Comparison of ENCODE assay signal across 8 cellular contexts in the genomic region with DNA sequence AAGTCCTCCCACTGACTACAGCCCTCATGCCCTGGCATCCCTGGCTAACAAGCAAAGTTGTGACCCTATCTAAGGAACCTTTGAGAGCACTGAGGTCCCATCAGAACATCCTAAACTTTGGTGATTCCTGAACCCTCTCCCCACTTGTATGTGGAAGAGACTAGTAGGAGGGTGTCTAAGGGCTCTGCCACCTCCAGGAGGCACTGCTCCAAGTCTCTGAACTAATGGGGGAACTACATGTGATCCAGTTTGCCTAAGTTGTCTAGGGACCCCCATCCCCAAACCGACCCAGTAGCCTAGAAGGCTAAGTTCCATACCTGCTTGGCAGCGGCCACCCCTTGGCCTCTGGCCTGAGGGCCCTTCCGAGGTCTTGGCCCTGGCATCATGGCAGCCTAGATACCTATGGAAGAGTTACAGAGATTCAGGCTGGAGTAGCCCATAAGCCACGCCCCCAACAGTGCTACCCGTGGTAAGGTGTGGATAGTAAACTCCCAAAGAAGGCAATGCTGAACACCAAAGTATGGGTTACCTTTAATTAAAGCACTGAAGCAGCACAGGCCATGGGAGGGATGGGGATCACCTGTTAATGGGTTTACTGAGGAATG. TPM values are rescaled to one million over a fixed set of nuclear protein-coding genes. Genes with fewer than 3 reads are reported as not detected.
A peak's percentile ranks its signal among the peaks of the same experiment; 100 is the strongest.
DNase-seq lines count a peak whose midpoint lies in the region; ATAC-seq and TF ChIP-seq lines count a peak whose summit lies in the region.

No MANE protein-coding gene starts in this region.

- ATAC-seq in left colon (no peak), HG02759 (IDR thresholded peaks at IDR 0.05; ENCODE audit: unreplicated experiment) (no peak), left lung (no peak)

- peak overlapping the region in 1 of 2 donors; percentile 94 for H3K27ac ChIP-seq in left lung

- peak overlapping the region; percentile 63 for H3K4me3 Mint-ChIP-seq in activated naive CD4-positive, alpha-beta T cell treated with anti-CD3 and anti-CD28 coated beads for 36 hours
- peak overlapping the region; percentile 94 for H3K4me3 Mint-ChIP-seq in activated T-helper 2 cell treated with anti-CD3 and anti-CD28 coated beads, Interferon-gamma antibody, Interleukin-2, Interleukin-4, amounts not matched to agents 10 μg/mL and 5 μg/mL and 100 μg/mL, durations not matched to agents 14 hours and 24 hours and 36 hours (ENCODE audit: low read depth)
- H3K4me3 Mint-ChIP-seq in type B pancreatic cell = peak overlapping the region; percentile 97

- H3K9me3 ChIP-seq in left lung = no peaks in the 10 kb centered on the region

- peaks cover 11 to 32% of the 10 kb centered on the region in 2 donors for H3K4me1 ChIP-seq in left lung

- peak overlapping the region in 1 of 2 donors; percentile 92 for H3K4me3 ChIP-seq in left lung

- intact Hi-C loops in activated naive CD4-positive, alpha-beta T cell treated with anti-CD3 and anti-CD28 coated beads for 36 hours (cut with micrococcal nuclease) = no loop called here
- intact Hi-C loops in activated T-helper 2 cell treated with anti-CD3 and anti-CD28 coated beads, Interferon-gamma antibody, Interleukin-2, Interleukin-4, amounts not matched to agents 10 μg/mL and 5 μg/mL and 100 μg/mL, durations not matched to agents 14 hours and 24 hours and 36 hours (cut with micrococcal nuclease) = loop anchor here (10.0 kb wide), 1 partner anchor 220 kb away; a partner anchor contains a TSS
- intact Hi-C loops in left colon (cut with DNase I, micrococcal nuclease) = no loop called here
- intact Hi-C loops in left lung (cut with DNase I) = no loop called here

- H3K27me3 ChIP-seq in left lung = peaks cover 0 to 6% of the 10 kb centered on the region in 2 donors

- no peaks in the 10 kb centered on the region for H3K9me3 Mint-ChIP-seq in activated naive CD4-positive, alpha-beta T cell treated with anti-CD3 and anti-CD28 coated beads for 36 hours
- H3K9me3 Mint-ChIP-seq in activated T-helper 2 cell treated with anti-CD3 and anti-CD28 coated beads, Interferon-gamma antibody, Interleukin-2, Interleukin-4, amounts not matched to agents 10 μg/mL and 5 μg/mL and 100 μg/mL, durations not matched to agents 14 hours and 24 hours and 36 hours = no peaks in the 10 kb centered on the region
- no peaks in the 10 kb centered on the region for H3K9me3 Mint-ChIP-seq in type B pancreatic cell

- DNase-seq in activated naive CD4-positive, alpha-beta T cell treated with anti-CD3 and anti-CD28 coated beads for 36 hours = peak; percentile 32
- DNase-seq in activated naive CD4-positive, alpha-beta T cell treated with anti-CD3 and anti-CD28 coated beads, Interleukin-2, amount 50 U/mL, for 16 hours = no peak
- no peak for DNase-seq in activated T-helper 2 cell treated with anti-CD3 and anti-CD28 coated beads, Interferon-gamma antibody, Interleukin-2, Interleukin-4, amounts not matched to agents 10 μg/mL and 5 μg/mL and 100 μg/mL, durations not matched to agents 14 hours and 24 hours and 36 hours (ENCODE audit: low spot score)
- DNase-seq in left colon (peak; percentile 39 to 44), type B pancreatic cell (ENCODE audit: extremely low spot score, unreplicated experiment) (no peak), NK-92 (lab: John Stamatoyannopoulos, UW; ENCODE audit: unreplicated experiment) (no peak), left lung (no peak)

- CTCF ChIA-PET in activated naive CD4-positive, alpha-beta T cell treated with anti-CD3 and anti-CD28 coated beads for 36 hours (lab: Charles Lee) = interaction anchor here (0.6 to 1.8 kb wide), 2 partner anchors 39 to 136 kb away, joined by 4 to 5 read pairs; a partner anchor contains a TSS

- H3K36me3 ChIP-seq in left lung = peaks cover 0 to 49% of the 10 kb centered on the region in 2 donors

- peaks cover 17% of the 10 kb centered on the region for H3K36me3 Mint-ChIP-seq in activated naive CD4-positive, alpha-beta T cell treated with anti-CD3 and anti-CD28 coated beads for 36 hours (ENCODE audit: low read depth)
- peaks cover 50% of the 10 kb centered on the region for H3K36me3 Mint-ChIP-seq in activated T-helper 2 cell treated with anti-CD3 and anti-CD28 coated beads, Interferon-gamma antibody, Interleukin-2, Interleukin-4, amounts not matched to agents 10 μg/mL and 5 μg/mL and 100 μg/mL, durations not matched to agents 14 hours and 24 hours and 36 hours (ENCODE audit: low read depth)
- no peaks in the 10 kb centered on the region for H3K36me3 Mint-ChIP-seq in type B pancreatic cell

- H3K4me1 Mint-ChIP-seq in activated naive CD4-positive, alpha-beta T cell treated with anti-CD3 and anti-CD28 coated beads for 36 hours (ENCODE audit: low read depth) = peaks cover 46% of the 10 kb centered on the region
- H3K4me1 Mint-ChIP-seq in activated T-helper 2 cell treated with anti-CD3 and anti-CD28 coated beads, Interferon-gamma antibody, Interleukin-2, Interleukin-4, amounts not matched to agents 10 μg/mL and 5 μg/mL and 100 μg/mL, durations not matched to agents 14 hours and 24 hours and 36 hours (ENCODE audit: low read depth) = peaks cover 34% of the 10 kb centered on the region
- H3K4me1 Mint-ChIP-seq in type B pancreatic cell (ENCODE audit: unreplicated experiment) = peaks cover 18% of the 10 kb centered on the region

- TF ChIP-seq CTCF in type B pancreatic cell (conservative IDR thresholded peaks at IDR 0.05) (no peak), left lung (IDR thresholded peaks at IDR 0.05) (no peak)

- peak overlapping the region; percentile 71 for H3K27ac Mint-ChIP-seq in activated naive CD4-positive, alpha-beta T cell treated with anti-CD3 and anti-CD28 coated beads for 36 hours
- H3K27ac Mint-ChIP-seq in activated T-helper 2 cell treated with anti-CD3 and anti-CD28 coated beads, Interferon-gamma antibody, Interleukin-2, Interleukin-4, amounts not matched to agents 10 μg/mL and 5 μg/mL and 100 μg/mL, durations not matched to agents 14 hours and 24 hours and 36 hours = peak overlapping the region; percentile 67
- H3K27ac Mint-ChIP-seq in type B pancreatic cell = peak overlapping the region; percentile 98

- H3K27me3 Mint-ChIP-seq in activated naive CD4-positive, alpha-beta T cell treated with anti-CD3 and anti-CD28 coated beads for 36 hours (ENCODE audit: low read depth) = no peaks in the 10 kb centered on the region
- no peaks in the 10 kb centered on the region for H3K27me3 Mint-ChIP-seq in activated T-helper 2 cell treated with anti-CD3 and anti-CD28 coated beads, Interferon-gamma antibody, Interleukin-2, Interleukin-4, amounts not matched to agents 10 μg/mL and 5 μg/mL and 100 μg/mL, durations not matched to agents 14 hours and 24 hours and 36 hours (ENCODE audit: low read depth)
- no peaks in the 10 kb centered on the region for H3K27me3 Mint-ChIP-seq in type B pancreatic cell

RNA-seq across cellular contexts. Expression of a gene that starts 1.7 kb away (rescaled TPM):
- total RNA-seq in activated naive CD4-positive, alpha-beta T cell treated with anti-CD3 and anti-CD28 coated beads for 36 hours = 10 to 100 TPM; 18.4 to 21.8 TPM
- 36.0 and 38.1 TPM in 2 replicates for total RNA-seq in activated T-helper 2 cell treated with anti-CD3 and anti-CD28 coated beads, Interferon-gamma antibody, Interleukin-2, Interleukin-4, amounts not matched to agents 10 μg/mL and 5 μg/mL and 100 μg/mL, durations not matched to agents 14 hours and 24 hours and 36 hours
- total RNA-seq in left colon (10 to 100 TPM; 32.8 to 35.3 TPM), type B pancreatic cell (ENCODE audit: low replicate concordance) (33.7 and 35.9 TPM in 2 replicates), left lung (10 to 100 TPM; 45.1 to 49.1 TPM)

RNA-seq across cellular contexts. Expression of a gene that starts 39.9 kb away (rescaled TPM):
- 10 to 100 TPM; 46.9 to 49.3 TPM for total RNA-seq in activated naive CD4-positive, alpha-beta T cell treated with anti-CD3 and anti-CD28 coated beads for 36 hours
- total RNA-seq in activated T-helper 2 cell treated with anti-CD3 and anti-CD28 coated beads, Interferon-gamma antibody, Interleukin-2, Interleukin-4, amounts not matched to agents 10 μg/mL and 5 μg/mL and 100 μg/mL, durations not matched to agents 14 hours and 24 hours and 36 hours = 36.2 and 38.9 TPM in 2 replicates
- total RNA-seq in left colon (1 to 10 TPM; 1.7 to 4.3 TPM), type B pancreatic cell (ENCODE audit: low replicate concordance) (6.5 and 14.8 TPM in 2 replicates), left lung (1 to 10 TPM; 2.3 to 4.7 TPM)

RNA-seq across cellular contexts. Expression of a gene that starts 40.1 kb away (rescaled TPM):
- total RNA-seq in activated naive CD4-positive, alpha-beta T cell treated with anti-CD3 and anti-CD28 coated beads for 36 hours = 10 to 100 TPM; 86.0 to 91.8 TPM
- 96.6 and 98.1 TPM in 2 replicates for total RNA-seq in activated T-helper 2 cell treated with anti-CD3 and anti-CD28 coated beads, Interferon-gamma antibody, Interleukin-2, Interleukin-4, amounts not matched to agents 10 μg/mL and 5 μg/mL and 100 μg/mL, durations not matched to agents 14 hours and 24 hours and 36 hours
- total RNA-seq in left colon (10 to 100 TPM; 45.8 to 50.0 TPM), type B pancreatic cell (ENCODE audit: low replicate concordance) (55.6 and 70.7 TPM in 2 replicates), left lung (10 to 100 TPM; 31.3 to 36.6 TPM)

Comparison
In these comparisons a context has a peak if more than half of its experiments do, and no peak if none do; other contexts are left out.
1. DNase-seq: peak in activated naive CD4-positive, alpha-beta T cell treated with anti-CD3 and anti-CD28 coated beads for 36 hours (single experiment) and left colon (2 of 2); none in activated naive CD4-positive, alpha-beta T cell treated with anti-CD3 and anti-CD28 coated beads, Interleukin-2, amount 50 U/mL, for 16 hours (single experiment), activated T-helper 2 cell treated with anti-CD3 and anti-CD28 coated beads, Interferon-gamma antibody, Interleukin-2, Interleukin-4, amounts not matched to agents 10 μg/mL and 5 μg/mL and 100 μg/mL, durations not matched to agents 14 hours and 24 hours and 36 hours (single experiment), type B pancreatic cell (single experiment), NK-92 (single experiment) and left lung (0 of 2).
2. Peak in every context shown above with its lines, with median percentiles within 50 percentile points of each other: H3K27ac Mint-ChIP-seq and H3K4me3 Mint-ChIP-seq.